1 cellular context compared by ENCODE assay signal in genomic region chr7:157415486-157415885, GRCh38.
TF ChIP-seq lines count a peak whose summit lies in the region.

No MANE protein-coding gene starts in this region.

TF ChIP-seq in WTC11, 78 proteins besides CTCF, POLR2A, EP300 and RAD21 (continued from another document):
- TF ChIP-seq AFF4 (CRISPR knock-in tag; IDR thresholded peaks at IDR 0.05; ENCODE audit: borderline replicate concordance) = no peak
- TF ChIP-seq NR2C2 (CRISPR knock-in tag; IDR thresholded peaks at IDR 0.05) = no peak
- no peak for TF ChIP-seq ZNF423 (CRISPR knock-in tag; IDR thresholded peaks at IDR 0.05)
- no peak for TF ChIP-seq GTF2I (CRISPR knock-in tag; conservative IDR thresholded peaks at IDR 0.05)
- no peak for TF ChIP-seq NR3C1 (CRISPR knock-in tag; conservative IDR thresholded peaks at IDR 0.05; ENCODE audit: low read depth)
- no peak for TF ChIP-seq GABPB1 (CRISPR knock-in tag; IDR thresholded peaks at IDR 0.05)
- TF ChIP-seq TEAD1 (CRISPR knock-in tag; IDR thresholded peaks at IDR 0.05) = no peak
- TF ChIP-seq NFATC4 (CRISPR knock-in tag; IDR thresholded peaks at IDR 0.05) = no peak
- no peak for TF ChIP-seq ZNF232 (CRISPR knock-in tag; IDR thresholded peaks at IDR 0.05)
- no peak for TF ChIP-seq OVOL2 (CRISPR knock-in tag; IDR thresholded peaks at IDR 0.05; ENCODE audit: borderline replicate concordance)
- TF ChIP-seq NFYB (CRISPR knock-in tag; conservative IDR thresholded peaks at IDR 0.05; ENCODE audit: low read depth) = no peak
- TF ChIP-seq USF1 (CRISPR knock-in tag; IDR thresholded peaks at IDR 0.05) = no peak
